ENCODE assay signal across 15 cellular contexts in genomic region chr12:89831696-89832095, GRCh38.
A peak's percentile ranks its signal among the peaks of the same experiment; 100 is the strongest.
DNase-seq lines count a peak whose midpoint lies in the region; ATAC-seq and TF ChIP-seq lines count a peak whose summit lies in the region.
"Had no signal": no experiment of that assay in that cellular context is flagged by ENCODE, and none has a peak within 500 bp of the region (broad histone marks: within the 10 kb centered on the region; RNA-seq: fewer than 3 reads in every experiment).

No MANE protein-coding gene starts in this region.

- peaks cover 9% of the 10 kb centered on the region for H3K4me1 ChIP-seq in endodermal cell (ENCODE audit: control insufficient read depth, insufficient read depth, low read length)
- H3K4me1 ChIP-seq: BE2C had no signal

- H3K36me3 Mint-ChIP-seq in T-helper 17 cell (ENCODE audit: low read depth) = peaks cover 4% of the 10 kb centered on the region
- H3K36me3 Mint-ChIP-seq in nephron (ENCODE audit: low read depth) = no peaks in the 10 kb centered on the region
- no peaks in the 10 kb centered on the region for H3K36me3 Mint-ChIP-seq in endodermal cell (ENCODE audit: low read depth)
- H3K36me3 Mint-ChIP-seq: CD4-positive, CD25-positive, alpha-beta regulatory T cell had no signal

- no peaks in the 10 kb centered on the region for H3K36me3 ChIP-seq in kidney epithelial cell (ENCODE audit: control insufficient read depth, insufficient read depth, low read length)
- no peaks in the 10 kb centered on the region for H3K36me3 ChIP-seq in endodermal cell (ENCODE audit: control insufficient read depth, insufficient read depth, low read length)
- H3K36me3 ChIP-seq: BE2C had no signal

- no peak for DNase-seq in T-helper 17 cell
- peak; percentile 18 for DNase-seq in kidney epithelial cell (ENCODE audit: low read depth)
- DNase-seq in anterior cingulate cortex (lab: John Stamatoyannopoulos, UW) = no peak
- DNase-seq in NCI-H2227 (lab: John Stamatoyannopoulos, UW; ENCODE audit: unreplicated experiment) = no peak
- no peak for DNase-seq in endodermal cell
- DNase-seq: ACHN; BE2C; C1 segment of cervical spinal cord; CD4-positive, CD25-positive, alpha-beta regulatory T cell; CD8-positive, alpha-beta memory T cell; COR-L47; GOT3; H7 had no signal

- H3K27ac Mint-ChIP-seq in T-helper 17 cell (peak overlapping the region; percentile 16), nephron (peak overlapping the region; percentile 34 to 66 (median 58)), endodermal cell (no peak overlapping the region)
- H3K27ac Mint-ChIP-seq: CD4-positive, CD25-positive, alpha-beta regulatory T cell; CD8-positive, alpha-beta memory T cell had no signal

- H3K9ac ChIP-seq in endodermal cell (ENCODE audit: extremely low read depth, low read length, poor library complexity, severe bottlenecking) = no peak overlapping the region

- H3K9me3 Mint-ChIP-seq in nephron (no peaks in the 10 kb centered on the region), endodermal cell (no peaks in the 10 kb centered on the region)
- H3K9me3 Mint-ChIP-seq: CD8-positive, alpha-beta memory T cell had no signal

- no peak for ATAC-seq in T-helper 17 cell
- ATAC-seq: HCT116 had no signal

- WGBS in endodermal cell (ENCODE audit: insufficient coverage in 1 of 2, insufficient read length in 1 of 2), 2 experiments = 96 to 100% methylated on average over 1 to 3 of the region's 3 CpGs

- no peak overlapping the region for H3K4me3 Mint-ChIP-seq in T-helper 17 cell
- no peak overlapping the region for H3K4me3 Mint-ChIP-seq in nephron
- H3K4me3 Mint-ChIP-seq in endodermal cell = no peak overlapping the region
- H3K4me3 Mint-ChIP-seq: CD4-positive, CD25-positive, alpha-beta regulatory T cell; CD8-positive, alpha-beta memory T cell had no signal

- H3K9me3 ChIP-seq in T-helper 17 cell (ENCODE audit: control insufficient read depth, low read length, poor library complexity, severe bottlenecking) = no peaks in the 10 kb centered on the region
- no peaks in the 10 kb centered on the region for H3K9me3 ChIP-seq in endodermal cell (ENCODE audit: control insufficient read depth, low read length)
- H3K9me3 ChIP-seq: BE2C had no signal

- H3K27me3 Mint-ChIP-seq in T-helper 17 cell (no peaks in the 10 kb centered on the region), nephron (ENCODE audit: low read depth) (no peaks in the 10 kb centered on the region), endodermal cell (ENCODE audit: insufficient read depth) (no peaks in the 10 kb centered on the region)
- H3K27me3 Mint-ChIP-seq: CD4-positive, CD25-positive, alpha-beta regulatory T cell; CD8-positive, alpha-beta memory T cell had no signal

- H3K4me3 ChIP-seq in kidney epithelial cell (ENCODE audit: low read depth, low read length) (no peak overlapping the region), endodermal cell (ENCODE audit: low read length) (no peak overlapping the region)

- no peak for TF ChIP-seq CTCF in kidney epithelial cell (IDR thresholded peaks at IDR 0.05; ENCODE audit: insufficient read depth, low read length, poor library complexity, severe bottlenecking)
- TF ChIP-seq CTCF in nephron (IDR thresholded peaks at IDR 0.05; ENCODE audit: unreplicated experiment in 3 of 3) = no peak
- TF ChIP-seq CTCF in endodermal cell (conservative IDR thresholded peaks at IDR 0.05) = no peak

- H3K27me3 ChIP-seq in kidney epithelial cell (ENCODE audit: control insufficient read depth, insufficient read depth, low read length) (no peaks in the 10 kb centered on the region), endodermal cell (ENCODE audit: control insufficient read depth, insufficient read depth, low read length, poor library complexity, severe bottlenecking) (no peaks in the 10 kb centered on the region)
- H3K27me3 ChIP-seq: BE2C had no signal

- peaks cover 3% of the 10 kb centered on the region for H3K4me1 Mint-ChIP-seq in T-helper 17 cell
- peaks cover 58% of the 10 kb centered on the region for H3K4me1 Mint-ChIP-seq in nephron
- H3K4me1 Mint-ChIP-seq in endodermal cell = peaks cover 71% of the 10 kb centered on the region

- H3K27ac ChIP-seq in endodermal cell (ENCODE audit: low read depth, low read length) = no peak overlapping the region
